Comparison of ENCODE assay signal across 33 cellular contexts in genomic region chr7:123505221-123505620, GRCh38. TPM values are rescaled to one million over a fixed set of nuclear protein-coding genes. Genes with fewer than 3 reads are reported as not detected.
"Had no signal": no experiment of that assay in that cellular context is flagged by ENCODE, and none has a peak within 500 bp of the region (broad histone marks: within the 10 kb centered on the region; RNA-seq: fewer than 3 reads in every experiment).

No MANE protein-coding gene starts in this region.

- DNase-seq: activated B cell treated with CpG ODN at 0.5 μM for 24 hours; activated CD4-positive, alpha-beta memory T cell treated with anti-CD3 and anti-CD28 coated beads for 36 hours; activated CD4-positive, alpha-beta T cell treated with anti-CD3 and anti-CD28 coated beads for 4 hours; activated CD4-positive, alpha-beta T cell treated with anti-CD3 and anti-CD28 coated beads, Interleukin-2, amount 10 ng/mL, durations not matched to agents 24 days and 14 days; activated CD4-positive, alpha-beta T cell treated with anti-CD3 and anti-CD28 coated beads, Interleukin-2, amount 50 U/mL, for 1 hour; activated CD4-positive, alpha-beta T cell treated with anti-CD3 and anti-CD28 coated beads, Interleukin-2, amount 50 U/mL, for 4 hours; activated CD4-positive, CD25-positive, alpha-beta regulatory T cell treated with anti-CD3 and anti-CD28 coated beads, Interleukin-2, amount 50 U/mL, for 72 hours; activated CD8-positive, alpha-beta memory T cell treated with anti-CD3 and anti-CD28 coated beads, Interleukin-2, amount 50 U/mL, for 4 hours; activated CD8-positive, alpha-beta T cell treated with anti-CD3 and anti-CD28 coated beads for 36 hours; activated effector memory CD4-positive, alpha-beta T cell treated with anti-CD3 and anti-CD28 coated beads, Interleukin-2, amount 50 U/mL, for 16 hours; activated gamma-delta T cell treated with Interleukin-2 at 50 U/mL for 16 hours; activated naive CD4-positive, alpha-beta T cell; activated naive CD4-positive, alpha-beta T cell treated with anti-CD3 and anti-CD28 coated beads for 36 hours; activated naive CD4-positive, alpha-beta T cell treated with anti-CD3 and anti-CD28 coated beads, Interleukin-2, amount 50 U/mL, for 16 hours; activated naive CD8-positive, alpha-beta T cell treated with anti-CD3 and anti-CD28 coated beads for 36 hours; activated T-cell treated with anti-CD3 and anti-CD28 coated beads for 4 hours; activated T-cell treated with anti-CD3 and anti-CD28 coated beads, Interleukin-2, amount 50 U/mL, for 1 hour; activated T-cell treated with anti-CD3 and anti-CD28 coated beads, Interleukin-2, amount 50 U/mL, for 4 hours; activated T-cell treated with anti-CD3 and anti-CD28 coated beads, Interleukin-2, amount 50 U/mL, for 72 hours; adrenal gland; amniotic stem cell; aorta; caudate nucleus; cerebellar nuclear complex; T-helper 1 cell; T-helper 2 cell; T-helper 9 cell had no signal

- H3K27ac ChIP-seq: adrenal gland, cardiac muscle cell, VCaP had no signal

- H3K9me3 ChIP-seq: adrenal gland had no signal

- H3K27me3 ChIP-seq: adrenal gland, cardiac muscle cell had no signal

- H3K4me3 ChIP-seq: adrenal gland, cardiac muscle cell had no signal

- H3K36me3 ChIP-seq: adrenal gland, cardiac muscle cell had no signal

- ATAC-seq: activated CD8-positive, alpha-beta T cell treated with anti-CD3 and anti-CD28 coated beads for 36 hours; activated naive CD4-positive, alpha-beta T cell treated with anti-CD3 and anti-CD28 coated beads, Interleukin-2, amount 50 U/mL, for 72 hours; activated T-cell treated with anti-CD3 and anti-CD28 coated beads, Interleukin-2, amount 50 U/mL, for 4 hours; activated T-cell treated with anti-CD3 and anti-CD28 coated beads, Interleukin-2, amount 50 U/mL, for 72 hours; activated T-helper 17 cell treated with anti-CD3 and anti-CD28 coated beads, Interleukin-2, amount 50 U/mL, for 72 hours had no signal

RNA-seq across cellular contexts. Expression of gene IQUB, which starts 29.2 kb away (rescaled TPM):
- total RNA-seq: activated CD4-positive, alpha-beta T cell treated with anti-CD3 and anti-CD28 coated beads, Interleukin-2, amount 10 ng/mL, durations not matched to agents 24 days and 14 days; activated T-helper 1 cell treated with anti-CD3 and anti-CD28 coated beads, Interleukin-12 subunit alpha, Interleukin-12 subunit beta, Interleukin-2, Interleukin-4 antibody, amounts not matched to agents 30 ng/mL and 10 ng/mL and 1 ng/mL, durations not matched to agents 14 hours and 24 hours and 36 hours; bronchial epithelial cell had no signal
